11 cellular contexts compared by ENCODE assay signal in genomic region chr13:49697468-49697867, GRCh38.
"Had no signal": no experiment of that assay in that cellular context is flagged by ENCODE, and none has a peak within 500 bp of the region (broad histone marks: within the 10 kb centered on the region; RNA-seq: fewer than 3 reads in every experiment).

No MANE protein-coding gene starts in this region.

- ATAC-seq: GM23338, HCT116 had no signal

- H3K27ac ChIP-seq: GM23248 had no signal

- H3K4me1 ChIP-seq: HAP-1 had no signal

- H3K4me3 ChIP-seq: GM23248, GM23338, HAP-1 had no signal

- H3K4me3 Mint-ChIP-seq: GM23338, H9, HFFc6 had no signal

- H3K27ac Mint-ChIP-seq: GM23338, H9, HFFc6 had no signal

- H2AFZ ChIP-seq: GM23248, GM23338 had no signal

- H3K9ac ChIP-seq: GM23248 had no signal

- DNase-seq: GM23248, GOT3, H7, H9, HCEC 1CT, HFFc6 had no signal

- H3K9me3 Mint-ChIP-seq: GM23338, H9, HFFc6 had no signal

- H3K9me3 ChIP-seq: HAP-1 had no signal

- H3K4me2 ChIP-seq: GM23338 had no signal

- FAIRE-seq: H1, H54 had no signal
